Comparison of ENCODE assay signal across 2 cellular contexts in the genomic region with DNA sequence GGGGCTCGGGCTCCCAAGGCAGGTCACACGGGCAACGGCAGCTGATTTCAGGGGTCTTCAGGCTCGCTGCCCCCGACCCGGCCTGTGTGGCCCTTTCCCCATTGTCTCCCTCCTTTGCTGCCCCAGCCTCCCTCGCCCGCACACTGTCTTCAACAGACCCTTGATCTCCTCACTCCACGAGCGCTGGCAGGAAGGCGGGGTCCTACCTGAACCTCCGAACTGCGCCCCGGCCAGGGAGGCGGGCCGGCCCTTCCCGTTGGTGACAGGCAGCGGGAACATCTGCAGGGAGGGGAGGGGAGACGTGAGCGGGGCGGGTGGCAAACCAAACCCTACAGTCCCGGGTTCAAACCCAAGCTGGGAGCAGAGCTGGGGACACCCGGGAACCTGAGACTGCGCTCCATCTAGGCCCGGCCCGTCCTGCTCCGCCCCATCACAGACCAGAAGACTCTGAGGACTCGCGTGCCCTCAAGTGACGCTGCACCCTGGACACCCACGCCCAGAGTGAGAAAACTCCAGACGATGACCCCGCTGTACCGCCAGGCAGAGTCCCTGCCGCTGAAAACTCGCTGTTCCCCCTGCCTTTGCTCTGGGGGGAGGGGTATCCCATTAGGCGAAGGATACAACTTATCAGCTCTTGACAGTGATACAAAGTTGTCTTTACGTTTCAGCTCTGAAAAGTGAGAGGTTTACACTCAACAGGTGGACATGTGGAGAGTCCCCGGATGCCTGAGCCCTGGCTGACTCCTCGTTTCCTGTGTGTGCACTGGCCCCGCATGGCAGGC.
A peak's percentile ranks its signal among the peaks of the same experiment; 100 is the strongest.
TF ChIP-seq lines count a peak whose summit lies in the region.

No MANE protein-coding gene starts in this region.

TF ChIP-seq in HEK293, 187 proteins besides CTCF, POLR2A, EP300 and RAD21:
- TF ChIP-seq ZNF791 (tag by site-specific recombination; IDR thresholded peaks at IDR 0.05) (no peak), ZNF830 (tag by site-specific recombination; IDR thresholded peaks at IDR 0.05; ENCODE audit: low read depth) (no peak), ZNF350 (tag by site-specific recombination; IDR thresholded peaks at IDR 0.05) (no peak), ZBTB7A (tag by site-specific recombination; IDR thresholded peaks at IDR 0.05; ENCODE audit: low read depth) (no peak), SCRT1 (tag by site-specific recombination; IDR thresholded peaks at IDR 0.05; ENCODE audit: borderline replicate concordance) (peak; percentile 87), ZNF10 (tag by site-specific recombination; IDR thresholded peaks at IDR 0.05) (no peak), SCRT2 (tag by site-specific recombination; IDR thresholded peaks at IDR 0.05) (peak; percentile 96), ZNF555 (tag by site-specific recombination; conservative IDR thresholded peaks at IDR 0.05) (no peak), ZXDB (tag by site-specific recombination; IDR thresholded peaks at IDR 0.05) (no peak), WT1 (tag by site-specific recombination; IDR thresholded peaks at IDR 0.05) (no peak)
- TF ChIP-seq, protein P1, sequence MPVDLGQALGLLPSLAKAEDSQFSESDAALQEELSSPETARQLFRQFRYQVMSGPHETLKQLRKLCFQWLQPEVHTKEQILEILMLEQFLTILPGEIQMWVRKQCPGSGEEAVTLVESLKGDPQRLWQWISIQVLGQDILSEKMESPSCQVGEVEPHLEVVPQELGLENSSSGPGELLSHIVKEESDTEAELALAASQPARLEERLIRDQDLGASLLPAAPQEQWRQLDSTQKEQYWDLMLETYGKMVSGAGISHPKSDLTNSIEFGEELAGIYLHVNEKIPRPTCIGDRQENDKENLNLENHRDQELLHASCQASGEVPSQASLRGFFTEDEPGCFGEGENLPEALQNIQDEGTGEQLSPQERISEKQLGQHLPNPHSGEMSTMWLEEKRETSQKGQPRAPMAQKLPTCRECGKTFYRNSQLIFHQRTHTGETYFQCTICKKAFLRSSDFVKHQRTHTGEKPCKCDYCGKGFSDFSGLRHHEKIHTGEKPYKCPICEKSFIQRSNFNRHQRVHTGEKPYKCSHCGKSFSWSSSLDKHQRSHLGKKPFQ (tag by site-specific recombination; IDR thresholded peaks at IDR 0.05) = no peak

TF ChIP-seq in K562, 482 proteins besides CTCF, POLR2A, EP300 and RAD21:
- TF ChIP-seq POLR3G (IDR thresholded peaks at IDR 0.05; ENCODE audit: extremely low read depth, insufficient read length, insufficient replicate concordance) (no peak), ZNF184 (CRISPR knock-in tag; IDR thresholded peaks at IDR 0.05) (no peak), CBFA2T3 (IDR thresholded peaks at IDR 0.05) (0 out of 2 replicates have a peak, but pooled peaks have one; percentile 5), HDGF (IDR thresholded peaks at IDR 0.05) (no peak), RFX1 (IDR thresholded peaks at IDR 0.05) (no peak), ZNF584 (CRISPR knock-in tag; IDR thresholded peaks at IDR 0.05; ENCODE audit: low read depth) (no peak), ZNF561 (CRISPR knock-in tag; conservative IDR thresholded peaks at IDR 0.05) (no peak), TCF7L2 (IDR thresholded peaks at IDR 0.05; ENCODE audit: low read depth, low read length) (no peak), MAFG (tag; conservative IDR thresholded peaks at IDR 0.05) (no peak), NFE2L1 (tag; IDR thresholded peaks at IDR 0.05; ENCODE audit: borderline replicate concordance, low read depth) (no peak), RB1 (IDR thresholded peaks at IDR 0.05; ENCODE audit: low read depth) (no peak)
- TF ChIP-seq, protein P2, sequence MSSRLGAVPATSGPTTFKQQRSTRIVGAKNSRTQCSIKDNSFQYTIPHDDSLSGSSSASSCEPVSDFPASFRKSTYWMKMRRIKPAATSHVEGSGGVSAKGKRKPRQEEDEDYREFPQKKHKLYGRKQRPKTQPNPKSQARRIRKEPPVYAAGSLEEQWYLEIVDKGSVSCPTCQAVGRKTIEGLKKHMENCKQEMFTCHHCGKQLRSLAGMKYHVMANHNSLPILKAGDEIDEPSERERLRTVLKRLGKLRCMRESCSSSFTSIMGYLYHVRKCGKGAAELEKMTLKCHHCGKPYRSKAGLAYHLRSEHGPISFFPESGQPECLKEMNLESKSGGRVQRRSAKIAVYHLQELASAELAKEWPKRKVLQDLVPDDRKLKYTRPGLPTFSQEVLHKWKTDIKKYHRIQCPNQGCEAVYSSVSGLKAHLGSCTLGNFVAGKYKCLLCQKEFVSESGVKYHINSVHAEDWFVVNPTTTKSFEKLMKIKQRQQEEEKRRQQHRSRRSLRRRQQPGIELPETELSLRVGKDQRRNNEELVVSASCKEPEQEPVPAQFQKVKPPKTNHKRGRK (tag; IDR thresholded peaks at IDR 0.05) = no peak
- TF ChIP-seq, protein P3, sequence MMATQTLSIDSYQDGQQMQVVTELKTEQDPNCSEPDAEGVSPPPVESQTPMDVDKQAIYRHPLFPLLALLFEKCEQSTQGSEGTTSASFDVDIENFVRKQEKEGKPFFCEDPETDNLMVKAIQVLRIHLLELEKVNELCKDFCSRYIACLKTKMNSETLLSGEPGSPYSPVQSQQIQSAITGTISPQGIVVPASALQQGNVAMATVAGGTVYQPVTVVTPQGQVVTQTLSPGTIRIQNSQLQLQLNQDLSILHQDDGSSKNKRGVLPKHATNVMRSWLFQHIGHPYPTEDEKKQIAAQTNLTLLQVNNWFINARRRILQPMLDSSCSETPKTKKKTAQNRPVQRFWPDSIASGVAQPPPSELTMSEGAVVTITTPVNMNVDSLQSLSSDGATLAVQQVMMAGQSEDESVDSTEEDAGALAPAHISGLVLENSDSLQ (IDR thresholded peaks at IDR 0.05) = no peak
- TF ChIP-seq, protein P4, sequence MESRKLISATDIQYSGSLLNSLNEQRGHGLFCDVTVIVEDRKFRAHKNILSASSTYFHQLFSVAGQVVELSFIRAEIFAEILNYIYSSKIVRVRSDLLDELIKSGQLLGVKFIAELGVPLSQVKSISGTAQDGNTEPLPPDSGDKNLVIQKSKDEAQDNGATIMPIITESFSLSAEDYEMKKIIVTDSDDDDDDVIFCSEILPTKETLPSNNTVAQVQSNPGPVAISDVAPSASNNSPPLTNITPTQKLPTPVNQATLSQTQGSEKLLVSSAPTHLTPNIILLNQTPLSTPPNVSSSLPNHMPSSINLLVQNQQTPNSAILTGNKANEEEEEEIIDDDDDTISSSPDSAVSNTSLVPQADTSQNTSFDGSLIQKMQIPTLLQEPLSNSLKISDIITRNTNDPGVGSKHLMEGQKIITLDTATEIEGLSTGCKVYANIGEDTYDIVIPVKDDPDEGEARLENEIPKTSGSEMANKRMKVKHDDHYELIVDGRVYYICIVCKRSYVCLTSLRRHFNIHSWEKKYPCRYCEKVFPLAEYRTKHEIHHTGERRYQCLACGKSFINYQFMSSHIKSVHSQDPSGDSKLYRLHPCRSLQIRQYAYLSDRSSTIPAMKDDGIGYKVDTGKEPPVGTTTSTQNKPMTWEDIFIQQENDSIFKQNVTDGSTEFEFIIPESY (CRISPR knock-in tag; IDR thresholded peaks at IDR 0.05) = peak; percentile 86
